In genomic region chr11:57335343-57336110, GRCh38 we compare ENCODE assay signal across 1 cellular context.
TF ChIP-seq lines count a peak whose summit lies in the region.

Gene SSRP1, minus strand, starts transcription at chr11:57335892. Its CDS starts 771 bp downstream, at chr11:57335121.

TF ChIP-seq in GM12878, 131 proteins besides CTCF, POLR2A, EP300 and RAD21 (continued from another document and continues in another):
- TF ChIP-seq CUX1 (IDR thresholded peaks at IDR 0.05; ENCODE audit: insufficient replicate concordance, low read depth, low read length) (no peak), MYC (IDR thresholded peaks at IDR 0.05; ENCODE audit: insufficient read depth, insufficient read length, insufficient replicate concordance, low read length, severe bottlenecking) (no peak), PKNOX1 (IDR thresholded peaks at IDR 0.05) (no peak), NRF1 (conservative IDR thresholded peaks at IDR 0.05; ENCODE audit: low read depth, low read length) (0 out of 2 replicates have a peak, but pooled peaks have one; percentile 9), ZBTB33 (IDR thresholded peaks at IDR 0.05) (no peak), TARDBP (IDR thresholded peaks at IDR 0.05; ENCODE audit: borderline replicate concordance) (peak; percentile 60; the same call in 1 of the 2 replicates), ESRRA (IDR thresholded peaks at IDR 0.05; ENCODE audit: low read length) (no peak), BCLAF1 (IDR thresholded peaks at IDR 0.05) (peak; percentile 81), FOXM1 (IDR thresholded peaks at IDR 0.05; ENCODE audit: low read depth, low read length) (no peak), NFYA (IDR thresholded peaks at IDR 0.05; ENCODE audit: borderline replicate concordance, low read depth, low read length) (no peak), CEBPB (IDR thresholded peaks at IDR 0.05; ENCODE audit: borderline replicate concordance in 1 of 2, low read depth in 2 of 2, low read length in 2 of 2) (no peak), ETV6 (conservative IDR thresholded peaks at IDR 0.05 in 1 of 2, IDR thresholded peaks at IDR 0.05 in 1 of 2; ENCODE audit: borderline replicate concordance in 1 of 2, low read depth in 1 of 2) (no peak), SMAD5 (IDR thresholded peaks at IDR 0.05; ENCODE audit: low read depth) (no peak), GATAD2B (conservative IDR thresholded peaks at IDR 0.05; ENCODE audit: low read depth) (no peak), NFXL1 (IDR thresholded peaks at IDR 0.05; ENCODE audit: borderline replicate concordance) (no peak), ZNF687 (IDR thresholded peaks at IDR 0.05) (no peak), SKIL (IDR thresholded peaks at IDR 0.05; ENCODE audit: low read depth, poor library complexity, severe bottlenecking) (no peak), KAT2A (conservative IDR thresholded peaks at IDR 0.05; ENCODE audit: control insufficient read depth, low read depth, low read length) (no peak), SPI1 (IDR thresholded peaks at IDR 0.05; ENCODE audit: borderline replicate concordance, insufficient read depth, low read depth, low read length) (no peak), IKZF1 (conservative IDR thresholded peaks at IDR 0.05) (no peak), REST (IDR thresholded peaks at IDR 0.05; ENCODE audit: low read depth, low read length) (no peak), MAX (IDR thresholded peaks at IDR 0.05; ENCODE audit: low read depth, low read length) (no peak; the same call in none of the 2 replicates), YY1 (IDR thresholded peaks at IDR 0.05; ENCODE audit: low read depth, low read length) (peak; percentile 76), SP1 (IDR thresholded peaks at IDR 0.05; ENCODE audit: low read depth, low read length) (peak; percentile 32), STAT1 (conservative IDR thresholded peaks at IDR 0.05) (no peak), RAD51 (IDR thresholded peaks at IDR 0.05) (no peak), YBX1 (IDR thresholded peaks at IDR 0.05) (no peak), NFIC (IDR thresholded peaks at IDR 0.05; ENCODE audit: low read depth, low read length) (no peak), TCF12 (IDR thresholded peaks at IDR 0.05; ENCODE audit: low read depth, low read length) (no peak), CBFB (IDR thresholded peaks at IDR 0.05; ENCODE audit: low read depth) (0 out of 2 replicates have a peak, but pooled peaks have one; percentile 37), RBBP5 (conservative IDR thresholded peaks at IDR 0.05) (no peak), LARP7 (IDR thresholded peaks at IDR 0.05) (0 out of 2 replicates have a peak, but pooled peaks have one; percentile 42), ZSCAN29 (IDR thresholded peaks at IDR 0.05) (no peak), MTA3 (IDR thresholded peaks at IDR 0.05; ENCODE audit: borderline replicate concordance, low read length) (no peak), ASH2L (IDR thresholded peaks at IDR 0.05; ENCODE audit: borderline replicate concordance, low read depth) (no peak), FOXK2 (IDR thresholded peaks at IDR 0.05) (peak; percentile 92)
